Comparison of ENCODE assay signal across 28 cellular contexts in the genomic region with DNA sequence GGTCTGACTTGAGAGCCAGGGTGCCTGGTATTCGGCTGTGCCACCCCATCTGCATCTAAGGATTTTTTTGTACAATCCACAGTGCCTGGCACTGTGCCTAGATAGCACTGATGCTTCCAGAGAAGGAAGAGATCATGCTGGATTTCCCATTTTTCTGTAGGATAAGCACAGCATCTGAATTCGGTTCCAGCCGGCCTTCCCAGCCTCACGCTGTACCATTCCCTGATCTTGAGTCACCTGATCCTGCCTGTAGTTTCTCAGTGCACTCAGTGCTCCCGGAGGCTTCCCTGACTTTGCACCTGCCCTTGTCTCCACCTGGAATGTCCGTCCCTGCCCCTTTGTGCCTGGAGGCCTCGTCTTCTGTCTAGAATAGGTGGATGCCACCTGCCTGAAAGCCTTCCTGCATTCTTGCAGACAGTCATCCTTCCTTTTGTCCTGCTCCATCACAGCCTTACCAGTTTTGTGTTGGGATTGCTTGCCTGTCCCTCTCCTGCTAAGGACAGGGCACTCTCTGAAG.
DNase-seq lines count a peak whose midpoint lies in the region; ATAC-seq and TF ChIP-seq lines count a peak whose summit lies in the region.
"Had no signal": no experiment of that assay in that cellular context is flagged by ENCODE, and none has a peak within 500 bp of the region (broad histone marks: within the 10 kb centered on the region; RNA-seq: fewer than 3 reads in every experiment).

No MANE protein-coding gene starts in this region.

- ATAC-seq in GM18868 (IDR thresholded peaks at IDR 0.05; ENCODE audit: unreplicated experiment) = no peak
- ATAC-seq: activated naive CD4-positive, alpha-beta T cell treated with anti-CD3 and anti-CD28 coated beads, Interleukin-2, amount 50 U/mL, for 72 hours; sciatic nerve; stimulated activated naive B cell treated with anti-CD40 and anti-IgM and Interleukin-4, amounts not matched to agents 10 μg/mL and 1 μg/mL and 100 μg/mL, for 72 hours had no signal

- peak overlapping the region; percentile 6 for H3K27ac ChIP-seq in substantia nigra (ENCODE audit: low read depth, low read length, poor library complexity, severe bottlenecking)
- H3K27ac ChIP-seq: cardiac muscle cell, coronary artery, suprapubic skin, uterus had no signal

- peak overlapping the region in 4 of 5 experiments; percentile 66 to 94 (median 84) for H3K27ac Mint-ChIP-seq in brain
- H3K27ac Mint-ChIP-seq: activated CD4-positive, alpha-beta memory T cell treated with anti-CD3 and anti-CD28 coated beads for 36 hours; progenitor cell of endocrine pancreas had no signal

- no peaks in the 10 kb centered on the region for H3K9me3 Mint-ChIP-seq in brain
- H3K9me3 Mint-ChIP-seq: activated CD4-positive, alpha-beta memory T cell treated with anti-CD3 and anti-CD28 coated beads for 36 hours; activated naive CD4-positive, alpha-beta T cell treated with anti-CD3 and anti-CD28 coated beads, Interleukin-2, amount 50 U/mL, for 72 hours; CD4-positive, alpha-beta memory T cell; H9; stimulated activated naive B cell treated with anti-CD40 and anti-IgM and Interleukin-4, amounts not matched to agents 10 μg/mL and 1 μg/mL and 100 μg/mL, for 72 hours had no signal

- H3K4me3 Mint-ChIP-seq in brain = no peak overlapping the region
- H3K4me3 Mint-ChIP-seq: activated CD4-positive, alpha-beta memory T cell treated with anti-CD3 and anti-CD28 coated beads for 36 hours; CD4-positive, alpha-beta memory T cell; H9; stimulated activated naive B cell treated with anti-CD40 and anti-IgM and Interleukin-4, amounts not matched to agents 10 μg/mL and 1 μg/mL and 100 μg/mL, for 72 hours had no signal

- peaks cover 95% of the 10 kb centered on the region for H3K4me1 Mint-ChIP-seq in brain

- no peak for TF ChIP-seq CTCF in brain (conservative IDR thresholded peaks at IDR 0.05)

- no peaks in the 10 kb centered on the region for H3K36me3 Mint-ChIP-seq in brain
- H3K36me3 Mint-ChIP-seq: activated CD4-positive, alpha-beta memory T cell treated with anti-CD3 and anti-CD28 coated beads for 36 hours; activated naive CD4-positive, alpha-beta T cell treated with anti-CD3 and anti-CD28 coated beads, Interleukin-2, amount 50 U/mL, for 72 hours had no signal

- no peaks in the 10 kb centered on the region for H3K27me3 Mint-ChIP-seq in brain
- H3K27me3 Mint-ChIP-seq: activated CD4-positive, alpha-beta memory T cell treated with anti-CD3 and anti-CD28 coated beads for 36 hours; CD4-positive, alpha-beta memory T cell; progenitor cell of endocrine pancreas; stimulated activated naive B cell treated with anti-CD40 and anti-IgM and Interleukin-4, amounts not matched to agents 10 μg/mL and 1 μg/mL and 100 μg/mL, for 72 hours had no signal

- DNase-seq in NCI-H1417 (lab: John Stamatoyannopoulos, UW) (peak in 2 of 3 experiments; percentile 21 to 79), NCI-H1417 treated with DMSO at 0.1 percent for 48 hours (lab: John Stamatoyannopoulos, UW) (no peak), NCI-H146 treated with DMSO at 0.1 percent for 48 hours (lab: John Stamatoyannopoulos, UW; ENCODE audit: unreplicated experiment) (peak; percentile 73), substantia nigra (lab: John Stamatoyannopoulos, UW) (peak in 1 of 49 donors; percentile 34), hepatic stellate cell (ENCODE audit: low spot score) (no peak), HT-29 (ENCODE audit: low spot score) (no peak)
- DNase-seq: activated CD4-positive, alpha-beta memory T cell treated with anti-CD3 and anti-CD28 coated beads for 36 hours; activated CD8-positive, alpha-beta memory T cell treated with anti-CD3 and anti-CD28 coated beads, Interleukin-2, amount 50 U/mL, for 48 hours; aorta; CD4-positive, alpha-beta memory T cell; effector memory CD4-positive, alpha-beta T cell; erythroblast; H9; head of caudate nucleus; kidney glomerular epithelial cell; NCI-H226; RPMI8226; stimulated activated naive B cell treated with anti-CD40 and anti-IgM and Interleukin-4, amounts not matched to agents 10 μg/mL and 1 μg/mL and 100 μg/mL, for 72 hours; T-helper 1 cell; uterus had no signal

Comparison
In these comparisons a context has a peak if more than half of its experiments do, and no peak if none do; other contexts are left out.
1. DNase-seq: peak in NCI-H1417 (2 of 3) and NCI-H146 treated with DMSO at 0.1 percent for 48 hours (single experiment); none in NCI-H1417 treated with DMSO at 0.1 percent for 48 hours (single experiment), hepatic stellate cell (single experiment) and HT-29 (single experiment).